16 cellular contexts compared by ENCODE assay signal in the genomic region with DNA sequence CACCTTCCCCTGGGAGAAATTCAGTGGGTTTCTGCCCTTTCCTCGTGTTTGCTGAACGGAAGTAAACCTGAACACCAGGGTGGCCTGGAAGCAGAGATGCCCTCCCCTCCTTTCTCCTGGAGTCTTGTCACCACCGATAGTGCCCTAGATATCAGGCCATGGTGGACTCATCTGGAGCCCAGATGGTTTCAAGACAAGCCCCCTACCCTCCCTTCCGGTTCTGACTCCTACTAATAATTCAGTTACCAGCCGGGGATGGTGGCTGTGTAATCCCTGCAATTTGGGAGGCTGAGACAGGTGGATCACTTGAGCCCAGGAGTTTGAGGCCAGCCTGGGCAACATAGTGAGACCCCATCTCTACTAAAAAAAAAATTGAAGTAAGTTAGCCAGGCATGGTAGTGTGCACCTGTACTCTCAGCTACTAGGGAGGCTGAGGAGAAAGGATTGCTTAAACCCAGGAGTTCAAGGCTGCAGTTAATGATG. TPM values are rescaled to one million over a fixed set of nuclear protein-coding genes. Genes with fewer than 3 reads are reported as not detected.
A peak's percentile ranks its signal among the peaks of the same experiment; 100 is the strongest.
DNase-seq lines count a peak whose midpoint lies in the region; ATAC-seq and TF ChIP-seq lines count a peak whose summit lies in the region.
"Had no signal": no experiment of that assay in that cellular context is flagged by ENCODE, and none has a peak within 500 bp of the region (broad histone marks: within the 10 kb centered on the region; RNA-seq: fewer than 3 reads in every experiment).

No MANE protein-coding gene starts in this region.

- no peak overlapping the region for H3K27ac Mint-ChIP-seq in memory B cell
- H3K27ac Mint-ChIP-seq: CD4-positive, CD25-positive, alpha-beta regulatory T cell had no signal

- no peak for TF ChIP-seq EP300 in sigmoid colon (IDR thresholded peaks at IDR 0.05)

- peaks cover 22% of the 10 kb centered on the region for H3K27me3 Mint-ChIP-seq in memory B cell

- no peak overlapping the region for H2AFZ ChIP-seq in PC-9

- BruUV-seq in PC-9 (replicated peaks; lab: Mats Ljungman, UMichigan): TSS peak; percentile 7

- no peaks in the 10 kb centered on the region for H4K20me1 ChIP-seq in PC-9 (ENCODE audit: insufficient read depth)

- 89 to 92% methylated on average over 5 of the region's 5 CpGs for WGBS in sigmoid colon, 2 donors

- TF ChIP-seq POLR2A in sigmoid colon (IDR thresholded peaks at IDR 0.05): no peak

- peaks cover 2% of the 10 kb centered on the region for H3K4me1 Mint-ChIP-seq in memory B cell

- TF ChIP-seq CTCF in BE2C (IDR thresholded peaks at IDR 0.05; ENCODE audit: low read depth, low read length) (no peak), PC-9 (conservative IDR thresholded peaks at IDR 0.05) (no peak), sigmoid colon (IDR thresholded peaks at IDR 0.05) (no peak)

- H3K4me3 Mint-ChIP-seq in memory B cell: peak overlapping the region; percentile 30
- H3K4me3 Mint-ChIP-seq: CD4-positive, CD25-positive, alpha-beta regulatory T cell had no signal

- no peak for ATAC-seq in memory B cell (ENCODE audit: low read depth)
- ATAC-seq in GM18907 (IDR thresholded peaks at IDR 0.05; ENCODE audit: unreplicated experiment): no peak

- no peaks in the 10 kb centered on the region for H3K36me3 Mint-ChIP-seq in memory B cell
- H3K36me3 Mint-ChIP-seq: CD4-positive, CD25-positive, alpha-beta regulatory T cell had no signal

- intact Hi-C loops in PC-9 (cut with micrococcal nuclease; ENCODE audit: unreplicated experiment): loop anchor here (10.0 kb wide), 1 partner anchor 190 kb away; no protein-coding TSS in a partner anchor
- intact Hi-C loops in sigmoid colon (cut with DNase I): no loop called here

- peaks cover 44% of the 10 kb centered on the region for H3K27me3 ChIP-seq in BE2C
- H3K27me3 ChIP-seq in PC-9 (ENCODE audit: insufficient read depth, low read depth): peaks cover 5% of the 10 kb centered on the region; the same call in 1 of the 2 replicates
- peaks cover 3 to 27% (median 12%) of the 10 kb centered on the region in 3 donors for H3K27me3 ChIP-seq in sigmoid colon

- no peaks in the 10 kb centered on the region for H3K9me2 ChIP-seq in PC-9 (ENCODE audit: insufficient read depth)

- H3K9me3 ChIP-seq in BE2C (no peaks in the 10 kb centered on the region), PC-9 (ENCODE audit: insufficient read depth, low read depth) (no peaks in the 10 kb centered on the region), sigmoid colon (no peaks in the 10 kb centered on the region)

- H3K36me3 ChIP-seq in BE2C: no peaks in the 10 kb centered on the region
- no peaks in the 10 kb centered on the region for H3K36me3 ChIP-seq in PC-9 (ENCODE audit: low read depth)
- H3K36me3 ChIP-seq in sigmoid colon: no peaks in the 10 kb centered on the region

- CTCF ChIA-PET in PC-9 (lab: Charles Lee): no interaction called here

- POLR2A ChIA-PET in PC-9 (lab: Charles Lee; ENCODE audit: unreplicated experiment): no interaction called here

- H3K4me3 ChIP-seq in BE2C (ENCODE audit: low read depth, low read length) (no peak overlapping the region), PC-9 (no peak overlapping the region), sigmoid colon (no peak overlapping the region)

- peak; percentile 5 for DNase-seq in BE2C
- no peak for DNase-seq in PC-9
- no peak for DNase-seq in memory B cell (ENCODE audit: low spot score in 2 of 2)
- peak; percentile 14 for DNase-seq in sigmoid colon
- no peak for DNase-seq in SW480 (ENCODE audit: low spot score)
- no peak for DNase-seq in NCI-H146 (lab: John Stamatoyannopoulos, UW)
- DNase-seq: CD4-positive, CD25-positive, alpha-beta regulatory T cell; DMS53; HCEC 1CT; NCI-H1048; NCI-H1694; NCI-H2107; NCI-H226; NCI-H526; NK-92 treated with Interleukin-12 subunit alpha and Interleukin-12 subunit beta, amount 100 ng/mL, for 24 hours had no signal

- H3K9me3 Mint-ChIP-seq in memory B cell: no peaks in the 10 kb centered on the region

- H3K79me2 ChIP-seq in PC-9 (ENCODE audit: low read depth): no peaks in the 10 kb centered on the region

- no peak overlapping the region for H3K27ac ChIP-seq in PC-9
- H3K27ac ChIP-seq in sigmoid colon: no peak overlapping the region

- peaks cover 25% of the 10 kb centered on the region for H3F3A ChIP-seq in PC-9 (ENCODE audit: insufficient read depth, low read depth)

- no peak overlapping the region for H3K4me2 ChIP-seq in PC-9

- H3K4me1 ChIP-seq in BE2C: no peaks in the 10 kb centered on the region
- peaks cover 28% of the 10 kb centered on the region for H3K4me1 ChIP-seq in PC-9 (replicated peaks; ENCODE audit: insufficient read depth)
- peaks cover 0 to 29% (median 27%) of the 10 kb centered on the region in 4 donors for H3K4me1 ChIP-seq in sigmoid colon

RNA-seq across cellular contexts. Expression of a gene that starts 2.4 kb away (rescaled TPM):
- not detected for polyA plus RNA-seq in BE2C (2012; ENCODE audit: insufficient read depth, insufficient read length, low read depth)
- total RNA-seq in PC-9 (2021) (9.8 and 16.1 TPM in 2 replicates), sigmoid colon (1 to 10 TPM in 1 of 4 donors, under 1 TPM in 3; 0.33 to 1.7 (median 0.52) TPM)
- polyA plus RNA-seq in sigmoid colon: under 1 TPM; under 0.01 to 0.61 (median under 0.01) TPM

Comparison
In these comparisons a context has a peak if more than half of its experiments do, and no peak if none do; other contexts are left out.
1. DNase-seq: peak in BE2C (single experiment) and sigmoid colon (single experiment); none in PC-9 (0 of 2), memory B cell (0 of 2), SW480 (single experiment) and NCI-H146 (single experiment).